ENCODE assay signal across 1 cellular context in the genomic region with DNA sequence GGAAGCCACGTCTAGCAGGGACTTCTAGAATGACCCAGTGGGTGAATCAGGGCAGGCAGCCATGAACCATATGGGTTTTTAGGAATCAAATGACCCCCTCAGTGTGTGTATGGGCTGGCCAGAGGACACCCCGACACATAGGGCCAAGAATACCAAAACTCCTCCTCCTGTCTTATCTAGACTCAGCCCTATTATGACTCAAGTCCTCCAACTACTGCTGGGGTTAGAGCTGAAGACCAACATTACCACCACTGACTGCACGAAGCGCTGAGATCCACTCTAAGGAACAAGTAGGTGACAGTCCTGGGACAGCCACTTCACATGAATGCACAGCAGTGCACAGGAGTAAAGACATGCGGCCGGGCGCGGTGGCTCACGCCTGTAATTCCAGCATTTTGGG.
TF ChIP-seq lines count a peak whose summit lies in the region.

No MANE protein-coding gene starts in this region.

TF ChIP-seq in H1, 55 proteins besides CTCF, POLR2A, EP300 and RAD21:
- TF ChIP-seq, protein P1, sequence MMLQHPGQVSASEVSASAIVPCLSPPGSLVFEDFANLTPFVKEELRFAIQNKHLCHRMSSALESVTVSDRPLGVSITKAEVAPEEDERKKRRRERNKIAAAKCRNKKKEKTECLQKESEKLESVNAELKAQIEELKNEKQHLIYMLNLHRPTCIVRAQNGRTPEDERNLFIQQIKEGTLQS (IDR thresholded peaks at IDR 0.05; ENCODE audit: insufficient read depth, low read depth, low read length) = no peak
- no peak for TF ChIP-seq EZH2 (IDR thresholded peaks at IDR 0.05; ENCODE audit: low read depth, low read length, severe bottlenecking)
- TF ChIP-seq CREB1 (IDR thresholded peaks at IDR 0.05) = no peak
- TF ChIP-seq CHD2 (IDR thresholded peaks at IDR 0.05; ENCODE audit: low read length) = no peak
- TF ChIP-seq SP2 (IDR thresholded peaks at IDR 0.05; ENCODE audit: low read length) = no peak
- no peak for TF ChIP-seq TAF1 (IDR thresholded peaks at IDR 0.05; ENCODE audit: low read depth, low read length)
- no peak for TF ChIP-seq CTBP2 (IDR thresholded peaks at IDR 0.05; ENCODE audit: borderline replicate concordance, insufficient read depth, insufficient read length, low read length)
- no peak for TF ChIP-seq TEAD4 (IDR thresholded peaks at IDR 0.05; ENCODE audit: low read depth, low read length)
- TF ChIP-seq ZNF274 (IDR thresholded peaks at IDR 0.05; ENCODE audit: borderline replicate concordance, extremely low read depth, low read length) = no peak
- no peak for TF ChIP-seq JUN (IDR thresholded peaks at IDR 0.05; ENCODE audit: low read depth, low read length)
- TF ChIP-seq RNF2 (IDR thresholded peaks at IDR 0.05; ENCODE audit: borderline replicate concordance, low read depth, low read length, missing control alignments, poor library complexity, severe bottlenecking) = no peak
- TF ChIP-seq, protein P2, sequence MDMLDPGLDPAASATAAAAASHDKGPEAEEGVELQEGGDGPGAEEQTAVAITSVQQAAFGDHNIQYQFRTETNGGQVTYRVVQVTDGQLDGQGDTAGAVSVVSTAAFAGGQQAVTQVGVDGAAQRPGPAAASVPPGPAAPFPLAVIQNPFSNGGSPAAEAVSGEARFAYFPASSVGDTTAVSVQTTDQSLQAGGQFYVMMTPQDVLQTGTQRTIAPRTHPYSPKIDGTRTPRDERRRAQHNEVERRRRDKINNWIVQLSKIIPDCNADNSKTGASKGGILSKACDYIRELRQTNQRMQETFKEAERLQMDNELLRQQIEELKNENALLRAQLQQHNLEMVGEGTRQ (IDR thresholded peaks at IDR 0.05; ENCODE audit: low read length) = no peak
- TF ChIP-seq SIRT6 (IDR thresholded peaks at IDR 0.05; ENCODE audit: low read length) = no peak
- TF ChIP-seq, protein P3, sequence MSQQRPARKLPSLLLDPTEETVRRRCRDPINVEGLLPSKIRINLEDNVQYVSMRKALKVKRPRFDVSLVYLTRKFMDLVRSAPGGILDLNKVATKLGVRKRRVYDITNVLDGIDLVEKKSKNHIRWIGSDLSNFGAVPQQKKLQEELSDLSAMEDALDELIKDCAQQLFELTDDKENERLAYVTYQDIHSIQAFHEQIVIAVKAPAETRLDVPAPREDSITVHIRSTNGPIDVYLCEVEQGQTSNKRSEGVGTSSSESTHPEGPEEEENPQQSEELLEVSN (IDR thresholded peaks at IDR 0.05) = no peak
- no peak for TF ChIP-seq SIX5 (IDR thresholded peaks at IDR 0.05; ENCODE audit: low read depth, low read length)
- TF ChIP-seq EGR1 (IDR thresholded peaks at IDR 0.05; ENCODE audit: borderline replicate concordance, low read depth, low read length) = no peak
- no peak for TF ChIP-seq TCF12 (IDR thresholded peaks at IDR 0.05; ENCODE audit: low read depth, low read length)
